ENCODE assay signal across 15 cellular contexts in genomic region chr7:32251659-32252058, GRCh38.
DNase-seq lines count a peak whose midpoint lies in the region; TF ChIP-seq lines count a peak whose summit lies in the region.
"Had no signal": no experiment of that assay in that cellular context is flagged by ENCODE, and none has a peak within 500 bp of the region (broad histone marks: within the 10 kb centered on the region; RNA-seq: fewer than 3 reads in every experiment).

No MANE protein-coding gene starts in this region.

- no peak for DNase-seq in T-helper 2 cell treated with Interferon-gamma antibody and Interleukin-4, amounts not matched to agents 5 μg/mL and 100 μg/mL, for 36 hours (ENCODE audit: low spot score)
- DNase-seq in T-helper 2 cell: no peak
- DNase-seq in WERI-Rb-1: no peak
- DNase-seq in NCI-H510A treated with DMSO at 0.1 percent for 48 hours (lab: John Stamatoyannopoulos, UW): no peak
- no peak for DNase-seq in hepatocyte (ENCODE audit: low spot score)
- DNase-seq in DMS79 (lab: John Stamatoyannopoulos, UW): no peak
- DNase-seq: Calu3; CD4-positive, alpha-beta memory T cell; COR-L47; DMS79 treated with DMSO at 0.1 percent for 48 hours; GF-D8; GOT3; HCEC 1CT had no signal

- H3K79me2 ChIP-seq in neural cell (replicated peaks; ENCODE audit: insufficient read depth, low read length) (no peaks in the 10 kb centered on the region), hepatocyte (no peaks in the 10 kb centered on the region)

- H3K9me3 ChIP-seq in WERI-Rb-1 (ENCODE audit: severe bottlenecking): no peaks in the 10 kb centered on the region
- H3K9me3 ChIP-seq in neural cell (ENCODE audit: low read length): no peaks in the 10 kb centered on the region
- no peaks in the 10 kb centered on the region for H3K9me3 ChIP-seq in hepatocyte (ENCODE audit: low read depth)

- H3K27ac ChIP-seq in WERI-Rb-1 (peak overlapping the region; percentile 94), neural cell (ENCODE audit: low read length) (peak overlapping the region; percentile 88), hepatocyte (no peak overlapping the region)

- no peaks in the 10 kb centered on the region for H3K36me3 Mint-ChIP-seq in T-helper 2 cell treated with Interferon-gamma antibody and Interleukin-4, amounts not matched to agents 5 μg/mL and 100 μg/mL, for 36 hours (ENCODE audit: low read depth)
- no peaks in the 10 kb centered on the region for H3K36me3 Mint-ChIP-seq in brain
- H3K36me3 Mint-ChIP-seq: CD4-positive, alpha-beta memory T cell had no signal

- H3F3A ChIP-seq in neural cell (ENCODE audit: insufficient read depth, low read length, poor library complexity, severe bottlenecking): no peaks in the 10 kb centered on the region

- H3K4me3 Mint-ChIP-seq in T-helper 2 cell treated with Interferon-gamma antibody and Interleukin-4, amounts not matched to agents 5 μg/mL and 100 μg/mL, for 36 hours: no peak overlapping the region
- H3K4me3 Mint-ChIP-seq in brain: no peak overlapping the region
- H3K4me3 Mint-ChIP-seq: CD4-positive, alpha-beta memory T cell had no signal

- H3K4me3 ChIP-seq in WERI-Rb-1 (ENCODE audit: low read depth, low read length): no peak overlapping the region
- H3K4me3 ChIP-seq in neural cell (ENCODE audit: low read length): no peak overlapping the region
- H3K4me3 ChIP-seq in hepatocyte: no peak overlapping the region

- H3K27ac Mint-ChIP-seq in T-helper 2 cell treated with Interferon-gamma antibody and Interleukin-4, amounts not matched to agents 5 μg/mL and 100 μg/mL, for 36 hours: peak overlapping the region; percentile 42
- H3K27ac Mint-ChIP-seq in brain: peak overlapping the region; percentile 1 to 90 (median 70)
- H3K27ac Mint-ChIP-seq: CD4-positive, alpha-beta memory T cell had no signal

- H3K27me3 Mint-ChIP-seq in T-helper 2 cell treated with Interferon-gamma antibody and Interleukin-4, amounts not matched to agents 5 μg/mL and 100 μg/mL, for 36 hours (ENCODE audit: low read depth): peaks cover 6% of the 10 kb centered on the region
- H3K27me3 Mint-ChIP-seq in brain: peaks cover 3% of the 10 kb centered on the region

- peaks cover 9% of the 10 kb centered on the region for H3K4me1 Mint-ChIP-seq in T-helper 2 cell treated with Interferon-gamma antibody and Interleukin-4, amounts not matched to agents 5 μg/mL and 100 μg/mL, for 36 hours (ENCODE audit: low read depth)
- H3K4me1 Mint-ChIP-seq in brain: peaks cover 5% of the 10 kb centered on the region
- H3K4me1 Mint-ChIP-seq: CD4-positive, alpha-beta memory T cell had no signal

- H2AFZ ChIP-seq in neural cell (ENCODE audit: low read depth, low read length): no peak overlapping the region
- no peak overlapping the region for H2AFZ ChIP-seq in hepatocyte

- H3K36me3 ChIP-seq in WERI-Rb-1: no peaks in the 10 kb centered on the region
- H3K36me3 ChIP-seq in neural cell (ENCODE audit: insufficient read depth, low read length): no peaks in the 10 kb centered on the region
- H3K36me3 ChIP-seq in hepatocyte (replicated peaks; ENCODE audit: insufficient read depth, low read depth): no peaks in the 10 kb centered on the region

- no peak for TF ChIP-seq EP300 in neural cell (conservative IDR thresholded peaks at IDR 0.05; ENCODE audit: poor library complexity, severe bottlenecking)

- H3K9ac ChIP-seq in neural cell (ENCODE audit: low read length): peak overlapping the region; percentile 51

- H3K9me2 ChIP-seq in neural cell (ENCODE audit: insufficient read depth, low read length) (no peaks in the 10 kb centered on the region), hepatocyte (replicated peaks; ENCODE audit: insufficient read depth) (no peaks in the 10 kb centered on the region)

- H3K27me3 ChIP-seq in WERI-Rb-1 (ENCODE audit: insufficient read depth, low read depth, severe bottlenecking): no peaks in the 10 kb centered on the region
- no peaks in the 10 kb centered on the region for H3K27me3 ChIP-seq in neural cell (ENCODE audit: insufficient read depth, low read depth, low read length)
- H3K27me3 ChIP-seq in hepatocyte: no peaks in the 10 kb centered on the region

- no peak for TF ChIP-seq RAD21 in neural cell (conservative IDR thresholded peaks at IDR 0.05)

- H3K4me2 ChIP-seq in neural cell (ENCODE audit: low read length) (no peak overlapping the region), hepatocyte (no peak overlapping the region)

- no peaks in the 10 kb centered on the region for H3K9me3 Mint-ChIP-seq in T-helper 2 cell treated with Interferon-gamma antibody and Interleukin-4, amounts not matched to agents 5 μg/mL and 100 μg/mL, for 36 hours
- no peaks in the 10 kb centered on the region for H3K9me3 Mint-ChIP-seq in brain

- TF ChIP-seq CTCF in WERI-Rb-1 (IDR thresholded peaks at IDR 0.05; ENCODE audit: low read depth, low read length) (no peak), brain (conservative IDR thresholded peaks at IDR 0.05) (no peak), neural cell (IDR thresholded peaks at IDR 0.05; ENCODE audit: poor library complexity, severe bottlenecking) (no peak), hepatocyte (IDR thresholded peaks at IDR 0.05; ENCODE audit: poor library complexity) (no peak)

- H3K4me1 ChIP-seq in hepatocyte (ENCODE audit: insufficient read depth): no peaks in the 10 kb centered on the region

- no peaks in the 10 kb centered on the region for H4K20me1 ChIP-seq in neural cell (ENCODE audit: insufficient read depth)
- no peaks in the 10 kb centered on the region for H4K20me1 ChIP-seq in hepatocyte (ENCODE audit: insufficient read depth, poor library complexity, severe bottlenecking)

TF ChIP-seq in neural cell, 6 proteins besides CTCF, POLR2A, EP300 and RAD21:
- no peak for TF ChIP-seq EZH2 (IDR thresholded peaks at IDR 0.05; ENCODE audit: borderline replicate concordance, insufficient read depth, low read length, poor library complexity, severe bottlenecking)
- TF ChIP-seq MXI1 (conservative IDR thresholded peaks at IDR 0.05; ENCODE audit: poor library complexity, severe bottlenecking): no peak
- TF ChIP-seq REST (IDR thresholded peaks at IDR 0.05; ENCODE audit: borderline replicate concordance): no peak
- no peak for TF ChIP-seq TAF1 (IDR thresholded peaks at IDR 0.05; ENCODE audit: low read depth)
- no peak for TF ChIP-seq SMC3 (conservative IDR thresholded peaks at IDR 0.05; ENCODE audit: poor library complexity)
- TF ChIP-seq POLR2AphosphoS5 (IDR thresholded peaks at IDR 0.05): no peak
